ENCODE assay signal across 23 cellular contexts in genomic region chr5:16450163-16450562, GRCh38. TPM values are rescaled to one million over a fixed set of nuclear protein-coding genes. Genes with fewer than 3 reads are reported as not detected.
DNase-seq lines count a peak whose midpoint lies in the region; ATAC-seq and FAIRE-seq lines count a peak whose summit lies in the region.
"Had no signal": no experiment of that assay in that cellular context is flagged by ENCODE, and none has a peak within 500 bp of the region (broad histone marks: within the 10 kb centered on the region; RNA-seq: fewer than 3 reads in every experiment).

No MANE protein-coding gene starts in this region.

- ATAC-seq in GM18858 (IDR thresholded peaks at IDR 0.05; ENCODE audit: unreplicated experiment) (peak; percentile 42), GM19455 (IDR thresholded peaks at IDR 0.05; ENCODE audit: unreplicated experiment) (peak; percentile 67), HG02763 (IDR thresholded peaks at IDR 0.05; ENCODE audit: unreplicated experiment) (peak; percentile 66), HG03520 (IDR thresholded peaks at IDR 0.05; ENCODE audit: unreplicated experiment) (peak; percentile 52)
- ATAC-seq: WTC11 had no signal

- WGBS in small intestine, 3 donors = 87 to 96% (median 89%) methylated on average over 2 of the region's 2 CpGs

- H3K9me3 ChIP-seq in small intestine (ENCODE audit: control insufficient read depth, low read depth) = no peaks in the 10 kb centered on the region

- no peak overlapping the region for H3K4me3 ChIP-seq in small intestine (ENCODE audit: low read depth in 1 of 2, low read length in 2 of 2)
- H3K4me3 ChIP-seq: neural progenitor cell had no signal

- peaks cover 38 to 39% of the 10 kb centered on the region in 2 donors for H3K36me3 ChIP-seq in small intestine (ENCODE audit: control insufficient read depth in 2 of 2, insufficient read depth in 2 of 2, low read length in 2 of 2)

- H3K27ac ChIP-seq in caudate nucleus (ENCODE audit: low read depth, low read length) (no peak overlapping the region), small intestine (ENCODE audit: low read depth in 1 of 2, low read length in 1 of 2) (no peak overlapping the region)
- H3K27ac ChIP-seq: neural progenitor cell had no signal

- no peak for FAIRE-seq in small intestine (lab: Jason Lieb, UNC)
- FAIRE-seq: D721Med had no signal

- no peaks in the 10 kb centered on the region for H3K4me1 ChIP-seq in small intestine (ENCODE audit: control insufficient read depth in 2 of 2, insufficient read depth in 1 of 2, low read depth in 1 of 2, low read length in 1 of 2)
- H3K4me1 ChIP-seq: neural progenitor cell had no signal

- H3K27me3 ChIP-seq in small intestine (ENCODE audit: control insufficient read depth in 2 of 2, insufficient read depth in 2 of 2, low read length in 2 of 2) = no peaks in the 10 kb centered on the region
- H3K27me3 ChIP-seq: neural progenitor cell had no signal

- no peak for DNase-seq in caudate nucleus (lab: John Stamatoyannopoulos, UW)
- DNase-seq in small intestine = no peak
- DNase-seq in NOMO-1 treated with dmso at 0.1 percent for 144 hours (lab: John Stamatoyannopoulos, UW; ENCODE audit: unreplicated experiment) = no peak
- DNase-seq: activated CD4-positive, alpha-beta memory T cell treated with anti-CD3 and anti-CD28 coated beads, Interleukin-2, amount 10 ng/mL, durations not matched to agents 7 days and 5 days; activated naive CD4-positive, alpha-beta T cell; C1 segment of cervical spinal cord; EL; kidney glomerular epithelial cell; NCI-H1048; NCI-H1930; NCI-H2227 treated with DMSO at 0.1 percent for 48 hours; NCI-H748 treated with DMSO at 0.1 percent for 48 hours; OCI-M1; posterior cingulate gyrus; substantia nigra; T1000 had no signal

RNA-seq across cellular contexts. Expression of gene ZNF622, which starts 15.4 kb away (rescaled TPM):
- 10 to 100 TPM; 23.0 to 37.3 (median 30.9) TPM for polyA plus RNA-seq in small intestine
